25 cellular contexts compared by ENCODE assay signal in the genomic region with DNA sequence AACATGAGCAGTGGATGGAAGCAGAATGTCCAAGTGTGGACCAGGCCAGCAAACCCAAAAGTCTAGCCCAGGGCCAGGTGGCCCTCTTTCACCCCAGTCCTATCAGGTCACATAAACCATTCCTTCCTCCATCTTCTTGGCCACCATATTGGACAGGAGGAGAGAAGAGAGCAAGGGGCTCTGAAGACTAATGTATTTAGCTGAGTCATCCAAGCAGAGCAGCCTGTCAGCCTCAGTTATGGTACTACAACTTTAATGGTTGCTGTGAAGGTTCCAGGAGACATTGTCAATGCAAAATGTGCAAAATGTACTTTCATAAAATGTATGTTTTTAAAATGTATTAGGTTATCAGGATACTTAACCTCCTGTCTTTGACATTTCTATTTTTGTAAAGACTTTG.
DNase-seq lines count a peak whose midpoint lies in the region; ATAC-seq, FAIRE-seq and TF ChIP-seq lines count a peak whose summit lies in the region.
"Had no signal": no experiment of that assay in that cellular context is flagged by ENCODE, and none has a peak within 500 bp of the region (broad histone marks: within the 10 kb centered on the region; RNA-seq: fewer than 3 reads in every experiment).

No MANE protein-coding gene starts in this region.

- no peak for TF ChIP-seq CTCF in HepG2 (CRISPR knock-in tag; IDR thresholded peaks at IDR 0.05)
- no peak for TF ChIP-seq CTCF in right lobe of liver (IDR thresholded peaks at IDR 0.05)
- TF ChIP-seq CTCF in nephron progenitor cell (IDR thresholded peaks at IDR 0.05) = no peak

- TF ChIP-seq POLR2A in HepG2 (IDR thresholded peaks at IDR 0.05; ENCODE audit: insufficient read depth in 1 of 2, low read depth in 2 of 2, low read length in 2 of 2) = no peak
- TF ChIP-seq POLR2A in right lobe of liver (IDR thresholded peaks at IDR 0.05) = no peak

- H3K27ac ChIP-seq in HepG2 (ENCODE audit: extremely low read length, insufficient read depth, low read length) (no peak overlapping the region), right lobe of liver (no peak overlapping the region)
- H3K27ac ChIP-seq: 22Rv1, BLaER1 had no signal

- POLR2A ChIA-PET in HepG2 (lab: Yijun Ruan, JAX) = no interaction called here

- no TSS peak for BruUV-seq in HepG2 (replicated peaks; lab: Mats Ljungman, UMichigan)

- no peak for DNase-seq in HepG2 (ENCODE audit: low spot score)
- DNase-seq in right lobe of liver = no peak
- DNase-seq in nephron progenitor cell = no peak
- no peak for DNase-seq in kidney tubule cell (ENCODE audit: low spot score)
- DNase-seq: ACHN; BE2C; C1 segment of cervical spinal cord; CD4-positive, alpha-beta memory T cell; CD4-positive, CD25-positive, alpha-beta regulatory T cell; CD8-positive, alpha-beta memory T cell; COR-L47; DMS 273 treated with DMSO at 0.1 percent for 48 hours; DMS153; DMS53; DMS79; DND-41; EL; GDM1 had no signal

- peaks cover 6% of the 10 kb centered on the region for H3K27me3 Mint-ChIP-seq in nephron progenitor cell (ENCODE audit: low read depth, poor library complexity)
- H3K27me3 Mint-ChIP-seq: CD4-positive, alpha-beta memory T cell; CD4-positive, CD25-positive, alpha-beta regulatory T cell had no signal

- H3K79me2 ChIP-seq in HepG2 (ENCODE audit: insufficient read depth, low read length) = no peaks in the 10 kb centered on the region

- H3K36me3 ChIP-seq in HepG2 (replicated peaks in 1 of 2; ENCODE audit: control insufficient read depth in 1 of 2, insufficient read depth in 2 of 2, low read length in 2 of 2) = no peaks in the 10 kb centered on the region
- H3K36me3 ChIP-seq in right lobe of liver = no peaks in the 10 kb centered on the region
- H3K36me3 ChIP-seq: BE2C, BLaER1 had no signal

- intact Hi-C loops in HepG2 (cut with micrococcal nuclease; ENCODE audit: unreplicated experiment) = loop anchor here (10.0 kb wide), 1 partner anchor 291 kb away; no protein-coding TSS in a partner anchor
- intact Hi-C loops in right lobe of liver (cut with DNase I) = no loop called here

- H2AFZ ChIP-seq in HepG2 (ENCODE audit: low read length) = no peak overlapping the region

- in situ Hi-C loops in HepG2 (cut with HindIII; ENCODE audit: extremely low pct_ligation_motif_present, low pct_unique_long_range_greater_than_20kb) = no loop called here

- peaks cover 2% of the 10 kb centered on the region for H3K36me3 Mint-ChIP-seq in nephron progenitor cell (ENCODE audit: low read depth)
- H3K36me3 Mint-ChIP-seq: CD14-positive monocyte; CD4-positive, alpha-beta memory T cell; CD4-positive, CD25-positive, alpha-beta regulatory T cell had no signal

- no peak overlapping the region for H3K4me3 Mint-ChIP-seq in nephron progenitor cell
- H3K4me3 Mint-ChIP-seq: CD14-positive monocyte; CD4-positive, alpha-beta memory T cell; CD4-positive, CD25-positive, alpha-beta regulatory T cell; CD8-positive, alpha-beta memory T cell had no signal

- H4K20me1 ChIP-seq in HepG2 (ENCODE audit: insufficient read depth, low read length) = no peaks in the 10 kb centered on the region
- H4K20me1 ChIP-seq: BLaER1 had no signal

- H3K4me1 ChIP-seq in HepG2 (ENCODE audit: insufficient read depth, low read length) = no peaks in the 10 kb centered on the region
- H3K4me1 ChIP-seq in right lobe of liver = no peaks in the 10 kb centered on the region
- H3K4me1 ChIP-seq: BE2C, BLaER1 had no signal

- no peaks in the 10 kb centered on the region for H3K4me1 Mint-ChIP-seq in nephron progenitor cell
- H3K4me1 Mint-ChIP-seq: CD14-positive monocyte; CD4-positive, alpha-beta memory T cell; CD4-positive, CD25-positive, alpha-beta regulatory T cell; CD8-positive, alpha-beta memory T cell had no signal

- TF ChIP-seq RAD21 in HepG2 (CRISPR knock-in tag; IDR thresholded peaks at IDR 0.05) = no peak

- ATAC-seq in HepG2 (no peak), right lobe of liver (no peak), HG03095 (IDR thresholded peaks at IDR 0.05; ENCODE audit: unreplicated experiment) (no peak)
- ATAC-seq: GM12878 had no signal

- no peak overlapping the region for H3K4me3 ChIP-seq in HepG2 (replicated peaks in 1 of 3; ENCODE audit: insufficient read depth in 1 of 3, low read depth in 2 of 3, low read length in 3 of 3)
- H3K4me3 ChIP-seq in right lobe of liver = no peak overlapping the region
- H3K4me3 ChIP-seq: BLaER1, GM12878 had no signal

- H3K9me3 ChIP-seq in HepG2 (ENCODE audit: low read length) (no peaks in the 10 kb centered on the region), right lobe of liver (no peaks in the 10 kb centered on the region)
- H3K9me3 ChIP-seq: BE2C had no signal

- no peaks in the 10 kb centered on the region; a peak in 1 of 5 replicates for H3K27me3 ChIP-seq in HepG2 (ENCODE audit: control insufficient read depth in 1 of 2, insufficient read depth in 2 of 2, low read length in 2 of 2)
- H3K27me3 ChIP-seq in right lobe of liver = no peaks in the 10 kb centered on the region
- H3K27me3 ChIP-seq: BE2C, BLaER1 had no signal

- H3K9me3 Mint-ChIP-seq in nephron progenitor cell = peaks cover 2% of the 10 kb centered on the region

- CTCF ChIA-PET in HepG2 (lab: Yijun Ruan, JAX; ENCODE audit: low intra/inter-chr PET ratio, low total read pairs) = no interaction called here

- TF ChIP-seq EP300 in HepG2 (IDR thresholded peaks at IDR 0.05; ENCODE audit: low read depth in 2 of 2, low read length in 2 of 2) (no peak), HepG2 (CRISPR knock-in tag; IDR thresholded peaks at IDR 0.05; ENCODE audit: borderline replicate concordance) (no peak)

- no peak overlapping the region for H3K4me2 ChIP-seq in HepG2 (ENCODE audit: low read depth, low read length)
- H3K4me2 ChIP-seq: BLaER1 had no signal

- no peak for FAIRE-seq in HepG2 (lab: Jason Lieb, UNC)
- FAIRE-seq: GM12878, GM12892, GM18507 had no signal

- no peak overlapping the region for H3K9ac ChIP-seq in HepG2 (ENCODE audit: insufficient read depth, low read depth, low read length)
- H3K9ac ChIP-seq: BLaER1 had no signal

- peak overlapping the region; percentile 62 for H3K27ac Mint-ChIP-seq in nephron progenitor cell
- H3K27ac Mint-ChIP-seq: CD14-positive monocyte; CD4-positive, alpha-beta memory T cell; CD4-positive, CD25-positive, alpha-beta regulatory T cell; CD8-positive, alpha-beta memory T cell had no signal

TF ChIP-seq in HepG2, 621 proteins besides CTCF, POLR2A, EP300 and RAD21:
- TF ChIP-seq NONO (IDR thresholded peaks at IDR 0.05) = no peak
- no peak for TF ChIP-seq NONO (CRISPR knock-in tag; conservative IDR thresholded peaks at IDR 0.05)
- peak; percentile 75 for TF ChIP-seq NFE2L2 (IDR thresholded peaks at IDR 0.05; ENCODE audit: low read length)
- peak in 1 of 2 experiments; percentile 2; a peak in 1 of 4 replicates for TF ChIP-seq MAFK (conservative IDR thresholded peaks at IDR 0.05 in 1 of 2, IDR thresholded peaks at IDR 0.05 in 1 of 2; ENCODE audit: low read length in 2 of 2)
- TF ChIP-seq ARHGAP35 (CRISPR knock-in tag; IDR thresholded peaks at IDR 0.05; ENCODE audit: borderline replicate concordance) = no peak
- TF ChIP-seq ZNF253 (CRISPR knock-in tag; IDR thresholded peaks at IDR 0.05; ENCODE audit: borderline replicate concordance) = no peak
- TF ChIP-seq CHCHD3 (CRISPR knock-in tag; IDR thresholded peaks at IDR 0.05) = no peak
- TF ChIP-seq KLF16 (CRISPR knock-in tag; IDR thresholded peaks at IDR 0.05) = no peak
